ENCODE assay signal across 21 cellular contexts in genomic region chr2:44801289-44801675, GRCh38.
DNase-seq lines count a peak whose midpoint lies in the region; ATAC-seq and TF ChIP-seq lines count a peak whose summit lies in the region.
"Had no signal": no experiment of that assay in that cellular context is flagged by ENCODE, and none has a peak within 500 bp of the region (broad histone marks: within the 10 kb centered on the region; RNA-seq: fewer than 3 reads in every experiment).

No MANE protein-coding gene starts in this region.

- CTCF ChIA-PET in activated CD4-positive, alpha-beta memory T cell treated with anti-CD3 and anti-CD28 coated beads, Interleukin-2, amount 10 ng/mL, durations not matched to agents 7 days and 5 days (lab: Charles Lee), result interaction anchor here (1.2 kb wide), 1 partner anchor 322 kb away, joined by 5 read pairs; no protein-coding TSS in a partner anchor

- H3K27me3 ChIP-seq in HUES64 (ENCODE audit: insufficient read depth, low read length), result peaks cover 91% of the 10 kb centered on the region
- peaks cover 88% of the 10 kb centered on the region for H3K27me3 ChIP-seq in iPS-18a (ENCODE audit: control insufficient read depth, insufficient read depth, low read length)
- peaks cover 95% of the 10 kb centered on the region for H3K27me3 ChIP-seq in smooth muscle cell (ENCODE audit: low read depth)

- POLR2A ChIA-PET in activated CD4-positive, alpha-beta memory T cell treated with anti-CD3 and anti-CD28 coated beads, Interleukin-2, amount 10 ng/mL, durations not matched to agents 7 days and 5 days (lab: Charles Lee), result no interaction called here

- no peak for TF ChIP-seq CTCF in smooth muscle cell (IDR thresholded peaks at IDR 0.05; ENCODE audit: borderline replicate concordance, insufficient read depth, poor library complexity, severe bottlenecking)

- H3F3A ChIP-seq in smooth muscle cell (ENCODE audit: low read depth), result no peaks in the 10 kb centered on the region

- H3K4me2 ChIP-seq in smooth muscle cell, result peak overlapping the region; percentile 78

- peaks cover 72% of the 10 kb centered on the region for H3K27me3 Mint-ChIP-seq in activated CD4-positive, alpha-beta memory T cell treated with anti-CD3 and anti-CD28 coated beads, Interleukin-2, amount 10 ng/mL, durations not matched to agents 7 days and 5 days

- no peak overlapping the region for H2AFZ ChIP-seq in smooth muscle cell (ENCODE audit: low read depth)

- H3K4me3 ChIP-seq in HUES64 (ENCODE audit: low read length) (peak overlapping the region; percentile 53), iPS-18a (ENCODE audit: low read length) (peak overlapping the region; percentile 50), smooth muscle cell (no peak overlapping the region)
- H3K4me3 ChIP-seq: mucosa of descending colon, upper lobe of right lung had no signal

- no peak for ATAC-seq in HG03159 (IDR thresholded peaks at IDR 0.05; ENCODE audit: unreplicated experiment)
- ATAC-seq: left colon, mucosa of descending colon, upper lobe of right lung had no signal

- H3K9me3 ChIP-seq in HUES64 (ENCODE audit: insufficient read depth, low read depth, low read length) (no peaks in the 10 kb centered on the region), iPS-18a (ENCODE audit: control insufficient read depth, low read depth, low read length) (no peaks in the 10 kb centered on the region), smooth muscle cell (replicated peaks; ENCODE audit: low read depth) (no peaks in the 10 kb centered on the region)
- H3K9me3 ChIP-seq: mucosa of descending colon, right atrium auricular region, upper lobe of right lung had no signal

- no peak overlapping the region for H3K27ac Mint-ChIP-seq in activated CD4-positive, alpha-beta memory T cell treated with anti-CD3 and anti-CD28 coated beads, Interleukin-2, amount 10 ng/mL, durations not matched to agents 7 days and 5 days

- H3K4me1 Mint-ChIP-seq in activated CD4-positive, alpha-beta memory T cell treated with anti-CD3 and anti-CD28 coated beads, Interleukin-2, amount 10 ng/mL, durations not matched to agents 7 days and 5 days, result peaks cover 2% of the 10 kb centered on the region

- WGBS in HUES64, result 1% methylated on average over 16 of the region's 16 CpGs
- 5% methylated on average over 16 of the region's 16 CpGs for WGBS in smooth muscle cell (ENCODE audit: low lambda C conversion rate)

- H3K4me3 Mint-ChIP-seq in activated CD4-positive, alpha-beta memory T cell treated with anti-CD3 and anti-CD28 coated beads, Interleukin-2, amount 10 ng/mL, durations not matched to agents 7 days and 5 days, result no peak overlapping the region

- H3K36me3 Mint-ChIP-seq in activated CD4-positive, alpha-beta memory T cell treated with anti-CD3 and anti-CD28 coated beads, Interleukin-2, amount 10 ng/mL, durations not matched to agents 7 days and 5 days (ENCODE audit: low read depth), result peaks cover 2% of the 10 kb centered on the region
- H3K36me3 Mint-ChIP-seq: brain had no signal

- H3K79me2 ChIP-seq in smooth muscle cell (ENCODE audit: low read depth), result no peaks in the 10 kb centered on the region

- H3K9me3 Mint-ChIP-seq in activated CD4-positive, alpha-beta memory T cell treated with anti-CD3 and anti-CD28 coated beads, Interleukin-2, amount 10 ng/mL, durations not matched to agents 7 days and 5 days, result no peaks in the 10 kb centered on the region

- H3K36me3 ChIP-seq in HUES64 (ENCODE audit: insufficient read depth, low read length) (no peaks in the 10 kb centered on the region), iPS-18a (ENCODE audit: control insufficient read depth, low read depth, low read length) (no peaks in the 10 kb centered on the region), smooth muscle cell (ENCODE audit: low read depth) (no peaks in the 10 kb centered on the region)
- H3K36me3 ChIP-seq: right atrium auricular region, upper lobe of right lung had no signal

- H3K27ac ChIP-seq in HUES64 (ENCODE audit: low read depth, low read length), result peak overlapping the region; percentile 91
- no peak overlapping the region for H3K27ac ChIP-seq in iPS-18a (ENCODE audit: low read length)
- no peak overlapping the region for H3K27ac ChIP-seq in smooth muscle cell (ENCODE audit: low read depth)
- H3K27ac ChIP-seq: 22Rv1, right atrium auricular region, upper lobe of right lung had no signal

- H3K9ac ChIP-seq in HUES64 (ENCODE audit: low read depth, low read length), result peak overlapping the region; percentile 59
- H3K9ac ChIP-seq in iPS-18a (ENCODE audit: low read length), result peak overlapping the region; percentile 24
- no peak overlapping the region for H3K9ac ChIP-seq in smooth muscle cell (ENCODE audit: low read depth)

- peaks cover 60% of the 10 kb centered on the region for H3K4me1 ChIP-seq in HUES64 (ENCODE audit: insufficient read depth, low read length)
- peaks cover 61% of the 10 kb centered on the region for H3K4me1 ChIP-seq in iPS-18a (ENCODE audit: control insufficient read depth, low read depth, low read length)
- H3K4me1 ChIP-seq in smooth muscle cell (ENCODE audit: low read depth), result peaks cover 52% of the 10 kb centered on the region

- H4K20me1 ChIP-seq in smooth muscle cell (ENCODE audit: low read depth), result no peaks in the 10 kb centered on the region

- DNase-seq in NCI-H748 (lab: John Stamatoyannopoulos, UW; ENCODE audit: unreplicated experiment) (peak; percentile 8), NCI-H748 treated with DMSO at 0.1 percent for 48 hours (lab: John Stamatoyannopoulos, UW) (no peak), smooth muscle cell (lab: John Stamatoyannopoulos, UW; ENCODE audit: unreplicated experiment) (no peak)
- no peak for DNase-seq in activated effector memory CD4-positive, alpha-beta T cell treated with anti-CD3 and anti-CD28 coated beads, Interleukin-2, amount 50 U/mL, for 16 hours
- DNase-seq in activated CD4-positive, alpha-beta memory T cell treated with anti-CD3 and anti-CD28 coated beads, Interleukin-2, amount 10 ng/mL, durations not matched to agents 7 days and 5 days, result no peak
- DNase-seq: activated CD4-positive, alpha-beta T cell treated with anti-CD3 and anti-CD28 coated beads, Interleukin-2, amount 50 U/mL, for 48 hours; activated T-cell treated with anti-CD3 and anti-CD28 coated beads, Interleukin-2, amount 50 U/mL, for 1 hour; left colon; mucosa of descending colon; NCI-H1417; nucleus accumbens; SHP77 treated with DMSO at 0.1 percent for 48 hours; stimulated activated naive CD4-positive, alpha-beta T cell; T-helper 1 cell; upper lobe of right lung had no signal
